Comparison of ENCODE assay signal across 11 cellular contexts in the genomic region with DNA sequence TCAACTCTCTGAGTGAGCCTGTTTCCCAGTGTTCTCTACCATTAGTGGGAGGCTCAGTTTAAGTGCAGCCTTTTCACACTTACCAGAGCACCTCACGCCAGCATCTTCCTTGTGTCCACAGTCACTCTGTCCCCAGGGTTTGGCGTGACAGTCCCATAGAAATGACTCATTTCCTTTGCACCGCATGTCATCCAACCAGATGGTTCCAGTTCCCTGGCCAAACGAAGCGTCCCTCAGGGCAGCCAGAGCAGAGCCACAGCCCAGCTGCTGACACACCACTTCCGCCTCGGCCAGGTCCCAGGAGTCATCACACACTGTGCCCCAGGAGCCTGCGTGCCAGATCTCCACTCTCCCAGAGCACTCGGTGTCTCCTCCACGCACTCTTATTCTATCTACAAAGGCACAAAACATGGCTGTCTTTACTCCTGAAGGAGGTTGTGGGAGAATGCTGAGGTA.
A peak's percentile ranks its signal among the peaks of the same experiment; 100 is the strongest.
DNase-seq lines count a peak whose midpoint lies in the region; ATAC-seq and TF ChIP-seq lines count a peak whose summit lies in the region.
"Had no signal": no experiment of that assay in that cellular context is flagged by ENCODE, and none has a peak within 500 bp of the region (broad histone marks: within the 10 kb centered on the region; RNA-seq: fewer than 3 reads in every experiment).

No MANE protein-coding gene starts in this region.

- ATAC-seq in GM19351 (IDR thresholded peaks at IDR 0.05; ENCODE audit: unreplicated experiment) (peak; percentile 66), HG02610 (IDR thresholded peaks at IDR 0.05; ENCODE audit: unreplicated experiment) (no peak), HG03378 (IDR thresholded peaks at IDR 0.05; ENCODE audit: unreplicated experiment) (no peak)

- H3K9me3 Mint-ChIP-seq in mesothelial cell of epicardium, result peaks cover 8% of the 10 kb centered on the region
- H3K9me3 Mint-ChIP-seq: neural crest cell had no signal

- H3K4me1 Mint-ChIP-seq in mesothelial cell of epicardium, result no peaks in the 10 kb centered on the region
- H3K4me1 Mint-ChIP-seq: activated B cell treated with CpG ODN at 0.5 μM for 24 hours; CD4-positive, alpha-beta memory T cell; neural crest cell had no signal

- no peak overlapping the region for H3K4me3 Mint-ChIP-seq in mesothelial cell of epicardium
- H3K4me3 Mint-ChIP-seq: activated B cell treated with CpG ODN at 0.5 μM for 24 hours; CD4-positive, alpha-beta memory T cell; neural crest cell had no signal

- intact Hi-C loops in dorsolateral prefrontal cortex (cut with DNase I), result no loop called here

- peak overlapping the region in 30 of 59 donors; percentile 4 to 79 (median 35) for H3K27ac ChIP-seq in dorsolateral prefrontal cortex

- no peaks in the 10 kb centered on the region for H3K27me3 ChIP-seq in dorsolateral prefrontal cortex

- no peak overlapping the region for H3K27ac Mint-ChIP-seq in mesothelial cell of epicardium
- H3K27ac Mint-ChIP-seq: activated B cell treated with CpG ODN at 0.5 μM for 24 hours had no signal

- H3K4me3 ChIP-seq in LNCaP clone FGC (ENCODE audit: low read depth, low read length), result peak overlapping the region; percentile 22
- peak overlapping the region in 1 of 59 donors; percentile 18 for H3K4me3 ChIP-seq in dorsolateral prefrontal cortex

- DNase-seq in A172 (ENCODE audit: low spot score) (peak; percentile 61), LNCaP clone FGC (ENCODE audit: low read depth) (peak; percentile 40), dorsolateral prefrontal cortex (peak in 4 of 10 donors; percentile 17 to 59 (median 28)), DMS 273 treated with DMSO at 0.1 percent for 48 hours (lab: John Stamatoyannopoulos, UW) (no peak), mesothelial cell of epicardium (ENCODE audit: low spot score in 2 of 2, unreplicated experiment in 2 of 2) (no peak)
- DNase-seq: activated B cell treated with CpG ODN at 0.5 μM for 24 hours had no signal

- peaks cover 11% of the 10 kb centered on the region for H3K27me3 Mint-ChIP-seq in mesothelial cell of epicardium (ENCODE audit: low read depth)

- H3K36me3 Mint-ChIP-seq in mesothelial cell of epicardium, result no peaks in the 10 kb centered on the region
- H3K36me3 Mint-ChIP-seq: CD4-positive, alpha-beta memory T cell had no signal

- TF ChIP-seq CTCF in LNCaP clone FGC (IDR thresholded peaks at IDR 0.05; ENCODE audit: control insufficient read depth, extremely low read depth, insufficient read depth), result no peak
- no peak for TF ChIP-seq CTCF in dorsolateral prefrontal cortex (IDR thresholded peaks at IDR 0.05 in 54 of 56, conservative IDR thresholded peaks at IDR 0.05 in 2 of 56; ENCODE audit: low read depth in 1 of 56, partially characterized antibody in 56 of 56)
- TF ChIP-seq CTCF in mesothelial cell of epicardium (IDR thresholded peaks at IDR 0.05; ENCODE audit: unreplicated experiment), result no peak

Comparison
In these comparisons a context has a peak if more than half of its experiments do, and no peak if none do; other contexts are left out.
1. DNase-seq: peak in A172 (single experiment) and LNCaP clone FGC (single experiment); none in DMS 273 treated with DMSO at 0.1 percent for 48 hours (single experiment) and mesothelial cell of epicardium (0 of 2).